25 cellular contexts compared by ENCODE assay signal in the genomic region with DNA sequence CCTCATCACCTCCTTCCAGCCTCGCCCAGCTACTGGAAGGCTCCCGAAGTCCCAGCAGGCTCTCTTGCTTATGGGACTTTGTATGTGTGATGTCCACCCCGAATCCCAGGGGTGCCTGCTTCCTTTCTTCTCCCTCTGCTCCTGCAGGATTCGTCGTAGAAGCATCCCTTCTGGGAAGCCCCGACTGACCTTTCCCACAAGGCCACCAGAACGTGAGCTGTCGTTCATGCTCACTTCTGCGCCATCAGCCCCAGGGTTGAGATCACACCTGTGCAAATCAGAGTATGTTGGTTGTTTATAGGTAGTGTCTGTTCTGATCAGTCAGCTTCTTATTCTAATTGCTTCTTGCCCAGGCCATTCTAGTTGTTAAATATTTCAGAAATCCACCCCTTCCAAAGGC.
A peak's percentile ranks its signal among the peaks of the same experiment; 100 is the strongest.
DNase-seq lines count a peak whose midpoint lies in the region; ATAC-seq, FAIRE-seq and TF ChIP-seq lines count a peak whose summit lies in the region.
"Had no signal": no experiment of that assay in that cellular context is flagged by ENCODE, and none has a peak within 500 bp of the region (broad histone marks: within the 10 kb centered on the region; RNA-seq: fewer than 3 reads in every experiment).

No MANE protein-coding gene starts in this region.

- H3K27ac ChIP-seq in GM23338 (ENCODE audit: low read depth) (no peak overlapping the region), K562 (ENCODE audit: extremely low read depth, low read depth, low read length) (no peak overlapping the region), upper lobe of right lung (no peak overlapping the region), ovary (no peak overlapping the region)
- H3K27ac ChIP-seq in CD8-positive, alpha-beta memory T cell (ENCODE audit: low read depth, low read length): no peak overlapping the region
- H3K27ac ChIP-seq: 22Rv1, BLaER1, C4-2B had no signal

- CTCF ChIA-PET in K562 (lab: Yijun Ruan, JAX; ENCODE audit: low intra/inter-chr PET ratio): no interaction called here
- CTCF ChIA-PET in CD8-positive, alpha-beta memory T cell (lab: Charles Lee): no interaction called here

- TF ChIP-seq CTCF in GM23338 (conservative IDR thresholded peaks at IDR 0.05; ENCODE audit: low read depth in 2 of 2) (no peak), K562 (IDR thresholded peaks at IDR 0.05 in 2 of 3, conservative IDR thresholded peaks at IDR 0.05 in 1 of 3; ENCODE audit: insufficient read depth in 2 of 3, low read depth in 1 of 3, low read length in 3 of 3) (no peak), nephron (IDR thresholded peaks at IDR 0.05; ENCODE audit: unreplicated experiment in 3 of 3) (no peak), upper lobe of right lung (IDR thresholded peaks at IDR 0.05) (no peak), ovary (IDR thresholded peaks at IDR 0.05) (no peak)

- intact Hi-C loops in K562 (cut with micrococcal nuclease) (no loop called here), upper lobe of right lung (cut with DNase I) (no loop called here), ovary (cut with DNase I) (no loop called here)

- 22% methylated on average over 9 of the region's 9 CpGs for WGBS in K562 (ENCODE audit: insufficient coverage, low coverage, missing lambda C conversion rate)
- 85 to 88% (median 86%) methylated on average over 9 of the region's 9 CpGs for WGBS in ovary, 3 donors

- no peaks in the 10 kb centered on the region for H3K4me1 ChIP-seq in GM23338 (ENCODE audit: insufficient read depth)
- no peaks in the 10 kb centered on the region for H3K4me1 ChIP-seq in K562 (replicated peaks in 1 of 2; ENCODE audit: control insufficient read depth in 2 of 2, insufficient read depth in 2 of 2, low read length in 2 of 2)
- H3K4me1 ChIP-seq in upper lobe of right lung: no peaks in the 10 kb centered on the region
- H3K4me1 ChIP-seq in CD8-positive, alpha-beta memory T cell (ENCODE audit: insufficient read depth, low read length): no peaks in the 10 kb centered on the region
- no peaks in the 10 kb centered on the region for H3K4me1 ChIP-seq in ovary (ENCODE audit: insufficient read depth)
- H3K4me1 ChIP-seq: HAP-1 had no signal

- no peak overlapping the region; a peak in 1 of 4 replicates for H3K9ac ChIP-seq in K562 (ENCODE audit: insufficient read depth in 1 of 2, low read depth in 2 of 2, low read length in 2 of 2)
- H3K9ac ChIP-seq: BLaER1 had no signal

- H3K9me2 ChIP-seq in GM23338 (ENCODE audit: insufficient read depth): 0 out of 2 replicates have a peak, but pooled peaks cover 4% of the 10 kb centered on the region

- no peaks in the 10 kb centered on the region for H3F3A ChIP-seq in GM23338 (replicated peaks; ENCODE audit: low read depth)

- no peak for TF ChIP-seq RAD21 in K562 (CRISPR knock-in tag; conservative IDR thresholded peaks at IDR 0.05 in 1 of 2, IDR thresholded peaks at IDR 0.05 in 1 of 2)

- no peak for FAIRE-seq in K562 (lab: Jason Lieb, UNC)
- FAIRE-seq: A204.1, D721Med, GM12878, GM19239, H54 had no signal

- H3K4me3 Mint-ChIP-seq in GM23338 (no peak overlapping the region), nephron (no peak overlapping the region)
- H3K4me3 Mint-ChIP-seq in CD8-positive, alpha-beta memory T cell: no peak overlapping the region
- H3K4me3 Mint-ChIP-seq: B cell; CD4-positive, CD25-positive, alpha-beta regulatory T cell; CD8-positive, alpha-beta T cell; HFFc6 had no signal

- no TSS peak for BruUV-seq in K562 (replicated peaks; lab: Mats Ljungman, UMichigan)

- H3K79me2 ChIP-seq in GM23338 (replicated peaks; ENCODE audit: insufficient read depth): no peaks in the 10 kb centered on the region
- no peaks in the 10 kb centered on the region for H3K79me2 ChIP-seq in K562 (ENCODE audit: control insufficient read depth, insufficient read depth, low read length)

- H3K36me3 ChIP-seq in GM23338 (ENCODE audit: insufficient read depth) (no peaks in the 10 kb centered on the region; the same call in 1 of the 2 replicates), K562 (ENCODE audit: control insufficient read depth, insufficient read depth, low read length) (no peaks in the 10 kb centered on the region), upper lobe of right lung (no peaks in the 10 kb centered on the region), ovary (no peaks in the 10 kb centered on the region)
- H3K36me3 ChIP-seq in CD8-positive, alpha-beta memory T cell (ENCODE audit: insufficient read depth, low read length): no peaks in the 10 kb centered on the region
- H3K36me3 ChIP-seq: BLaER1, HAP-1 had no signal

- TF ChIP-seq POLR2A in K562 (conservative IDR thresholded peaks at IDR 0.05) (no peak), ovary (IDR thresholded peaks at IDR 0.05) (no peak)

- H3K27me3 ChIP-seq in GM23338 (ENCODE audit: insufficient read depth) (no peaks in the 10 kb centered on the region), K562 (ENCODE audit: control insufficient read depth in 2 of 2, insufficient read depth in 2 of 2, low read length in 2 of 2) (peaks cover 4 to 16% of the 10 kb centered on the region in 2 experiments; a peak in 3 of 5 replicates), upper lobe of right lung (no peaks in the 10 kb centered on the region), ovary (no peaks in the 10 kb centered on the region)
- no peaks in the 10 kb centered on the region for H3K27me3 ChIP-seq in CD8-positive, alpha-beta memory T cell (ENCODE audit: insufficient read depth, low read length, poor library complexity, severe bottlenecking)
- H3K27me3 ChIP-seq: BLaER1 had no signal

- no peaks in the 10 kb centered on the region for H3K9me1 ChIP-seq in K562 (ENCODE audit: control insufficient read depth, insufficient read depth, low read length)

- no peaks in the 10 kb centered on the region for H3K9me3 ChIP-seq in K562 (replicated peaks; ENCODE audit: control insufficient read depth, insufficient read depth, low read depth, low read length)
- no peaks in the 10 kb centered on the region for H3K9me3 ChIP-seq in upper lobe of right lung
- H3K9me3 ChIP-seq in CD8-positive, alpha-beta memory T cell (ENCODE audit: low read length): no peaks in the 10 kb centered on the region
- H3K9me3 ChIP-seq in ovary: no peaks in the 10 kb centered on the region
- H3K9me3 ChIP-seq: BLaER1, HAP-1 had no signal

- DNase-seq in GM23338 (ENCODE audit: low spot score): no peak
- DNase-seq in K562 (ENCODE audit: extremely low read depth in 1 of 4, low spot score in 3 of 4): no peak
- DNase-seq in upper lobe of right lung: peak; percentile 19
- no peak for DNase-seq in SHP77 (lab: John Stamatoyannopoulos, UW)
- no peak for DNase-seq in CD8-positive, alpha-beta memory T cell
- no peak for DNase-seq in ovary
- DNase-seq: CD4-positive, CD25-positive, alpha-beta regulatory T cell; CD8-positive, alpha-beta T cell; DMS 273 treated with DMSO at 0.1 percent for 48 hours; DMS79; EL; GDM1; GOT3; HFFc6 had no signal

- H3K36me3 Mint-ChIP-seq in GM23338 (ENCODE audit: low read depth): peaks cover 9% of the 10 kb centered on the region; the same call in 2 of the 3 replicates
- H3K36me3 Mint-ChIP-seq in nephron (ENCODE audit: low read depth): no peaks in the 10 kb centered on the region
- H3K36me3 Mint-ChIP-seq in CD8-positive, alpha-beta memory T cell: no peaks in the 10 kb centered on the region
- H3K36me3 Mint-ChIP-seq: CD4-positive, CD25-positive, alpha-beta regulatory T cell; CD8-positive, alpha-beta T cell had no signal

- H3K9me3 Mint-ChIP-seq in GM23338: peaks cover 13% of the 10 kb centered on the region; the same call in 2 of the 3 replicates
- no peaks in the 10 kb centered on the region for H3K9me3 Mint-ChIP-seq in nephron
- no peaks in the 10 kb centered on the region for H3K9me3 Mint-ChIP-seq in CD8-positive, alpha-beta memory T cell
- H3K9me3 Mint-ChIP-seq: CD4-positive, CD25-positive, alpha-beta regulatory T cell; HFFc6 had no signal

- no peak overlapping the region for H3K4me2 ChIP-seq in GM23338
- no peak overlapping the region for H3K4me2 ChIP-seq in K562 (ENCODE audit: insufficient read depth, low read length)
- H3K4me2 ChIP-seq: BLaER1 had no signal

- no peaks in the 10 kb centered on the region for H4K20me1 ChIP-seq in GM23338 (replicated peaks; ENCODE audit: insufficient read depth)
- H4K20me1 ChIP-seq in K562 (replicated peaks; ENCODE audit: control insufficient read depth, insufficient read depth, low read length): no peaks in the 10 kb centered on the region
- H4K20me1 ChIP-seq: BLaER1 had no signal

- POLR2A ChIA-PET in K562 (lab: Yijun Ruan, JAX): interaction anchor here (0.6 to 0.7 kb wide), 3 partner anchors 13 to 978 kb away, joined by 3 read pairs; no protein-coding TSS in a partner anchor
- POLR2A ChIA-PET in CD8-positive, alpha-beta memory T cell (lab: Charles Lee): no interaction called here

- H3K4me3 ChIP-seq in GM23338 (no peak overlapping the region), K562 (no peak overlapping the region), upper lobe of right lung (no peak overlapping the region), ovary (no peak overlapping the region)
- H3K4me3 ChIP-seq in CD8-positive, alpha-beta memory T cell (ENCODE audit: low read length): no peak overlapping the region
- H3K4me3 ChIP-seq: BLaER1, GM12878, HAP-1 had no signal

- H2AFZ ChIP-seq in GM23338 (0 out of 2 replicates have a peak overlapping the region, but pooled peaks have one; percentile 10), K562 (ENCODE audit: low read depth, low read length) (peak overlapping the region; percentile 30; the same call in 1 of the 2 replicates)

- H3K4me1 Mint-ChIP-seq in GM23338: peaks cover 24% of the 10 kb centered on the region
- peaks cover 76% of the 10 kb centered on the region for H3K4me1 Mint-ChIP-seq in nephron
- no peaks in the 10 kb centered on the region for H3K4me1 Mint-ChIP-seq in CD8-positive, alpha-beta memory T cell
- H3K4me1 Mint-ChIP-seq: B cell; CD4-positive, CD25-positive, alpha-beta regulatory T cell had no signal

- in situ Hi-C loops in K562 (cut with MboI): no loop called here

- ATAC-seq in GM23338 (no peak), K562 (no peak), upper lobe of right lung (no peak)
- ATAC-seq: CD8-positive, alpha-beta T cell; GM12878 had no signal

- no peak overlapping the region for H3K27ac Mint-ChIP-seq in GM23338
- H3K27ac Mint-ChIP-seq in nephron: peak overlapping the region in 2 of 3 experiments; percentile 3 to 39
- H3K27ac Mint-ChIP-seq in CD8-positive, alpha-beta memory T cell: no peak overlapping the region
- H3K27ac Mint-ChIP-seq: B cell; CD4-positive, CD25-positive, alpha-beta regulatory T cell; CD8-positive, alpha-beta T cell; HFFc6 had no signal

- TF ChIP-seq EP300 in K562 (IDR thresholded peaks at IDR 0.05; ENCODE audit: low read length) (no peak), ovary (IDR thresholded peaks at IDR 0.05) (no peak)

- H3K27me3 Mint-ChIP-seq in GM23338 (ENCODE audit: insufficient read depth, low read depth, poor library complexity): peaks cover 10% of the 10 kb centered on the region
- peaks cover 7% of the 10 kb centered on the region for H3K27me3 Mint-ChIP-seq in nephron (ENCODE audit: low read depth)
- peaks cover 0 to 3% of the 10 kb centered on the region in 2 donors for H3K27me3 Mint-ChIP-seq in CD8-positive, alpha-beta memory T cell

TF ChIP-seq in GM23338, 12 proteins besides CTCF, POLR2A, EP300 and RAD21 (continues in another document):
- TF ChIP-seq ZNF114 (CRISPR knock-in tag; IDR thresholded peaks at IDR 0.05): no peak
- no peak for TF ChIP-seq CREB1 (CRISPR knock-in tag; IDR thresholded peaks at IDR 0.05; ENCODE audit: low read depth)

TF ChIP-seq in K562, 482 proteins besides CTCF, POLR2A, EP300 and RAD21 (continues in another document):
- no peak for TF ChIP-seq ZNF77 (CRISPR knock-in tag; IDR thresholded peaks at IDR 0.05)
- no peak for TF ChIP-seq PHF8 (IDR thresholded peaks at IDR 0.05; ENCODE audit: borderline replicate concordance, low read length)

Comparison
In these comparisons a context has a peak if more than half of its experiments do, and no peak if none do; other contexts are left out.
1. H3K27ac Mint-ChIP-seq: peak in nephron (2 of 3); none in GM23338 (single experiment) and CD8-positive, alpha-beta memory T cell (0 of 8).